9 cellular contexts compared by ENCODE assay signal in the genomic region with DNA sequence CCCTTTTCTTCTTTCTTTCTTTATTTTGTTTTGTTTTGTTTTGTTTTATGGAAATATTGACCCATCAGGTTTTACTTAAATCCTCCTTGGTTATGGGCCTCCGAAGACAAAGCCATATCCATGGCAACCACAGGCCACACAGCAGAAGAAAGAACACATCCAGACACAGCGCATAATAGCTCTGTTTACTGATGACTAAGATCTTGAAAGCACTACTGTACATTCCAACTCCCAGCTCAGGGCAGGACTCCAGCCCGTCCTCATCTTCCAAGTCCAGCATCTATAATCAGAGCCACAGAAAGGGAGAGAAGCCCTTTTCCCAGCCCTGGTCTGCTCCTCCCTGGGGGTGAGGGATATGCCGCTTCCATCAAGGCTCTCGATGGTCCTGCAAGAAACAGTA.
DNase-seq lines count a peak whose midpoint lies in the region; ATAC-seq and TF ChIP-seq lines count a peak whose summit lies in the region.
"Had no signal": no experiment of that assay in that cellular context is flagged by ENCODE, and none has a peak within 500 bp of the region (broad histone marks: within the 10 kb centered on the region; RNA-seq: fewer than 3 reads in every experiment).

No MANE protein-coding gene starts in this region.

- H3K9me3 ChIP-seq in tibial artery, result no peaks in the 10 kb centered on the region

- peaks cover 0 to 10% (median 1%) of the 10 kb centered on the region in 5 donors for H3K27me3 Mint-ChIP-seq in naive thymus-derived CD8-positive, alpha-beta T cell
- peaks cover 20% of the 10 kb centered on the region for H3K27me3 Mint-ChIP-seq in activated CD8-positive, alpha-beta memory T cell treated with anti-CD3 and anti-CD28 coated beads, Interleukin-2, amount 10 ng/mL, durations not matched to agents 7 days and 5 days

- H3K36me3 Mint-ChIP-seq in naive thymus-derived CD8-positive, alpha-beta T cell, result no peaks in the 10 kb centered on the region
- peaks cover under 1% of the 10 kb centered on the region for H3K36me3 Mint-ChIP-seq in activated CD8-positive, alpha-beta memory T cell treated with anti-CD3 and anti-CD28 coated beads, Interleukin-2, amount 10 ng/mL, durations not matched to agents 7 days and 5 days
- H3K36me3 Mint-ChIP-seq: memory B cell had no signal

- 59 to 65% methylated on average over 5 of the region's 5 CpGs for WGBS in lower leg skin, 2 donors

- H3K4me1 ChIP-seq in tibial artery, result peaks cover 0 to 59% (median 45%) of the 10 kb centered on the region in 4 donors

- no peak overlapping the region for H3K4me3 ChIP-seq in lower leg skin (ENCODE audit: low read depth, poor library complexity, severe bottlenecking)
- no peak overlapping the region for H3K4me3 ChIP-seq in tibial artery

- CTCF ChIA-PET in activated CD8-positive, alpha-beta memory T cell treated with anti-CD3 and anti-CD28 coated beads, Interleukin-2, amount 10 ng/mL, durations not matched to agents 7 days and 5 days (lab: Charles Lee), result no interaction called here

- H3K36me3 ChIP-seq in tibial artery, result no peaks in the 10 kb centered on the region

- no peak for TF ChIP-seq CTCF in lower leg skin (IDR thresholded peaks at IDR 0.05)
- TF ChIP-seq CTCF in tibial artery (IDR thresholded peaks at IDR 0.05), result no peak

- peaks cover 0 to 4% (median 0%) of the 10 kb centered on the region in 9 donors for H3K9me3 Mint-ChIP-seq in naive thymus-derived CD8-positive, alpha-beta T cell
- H3K9me3 Mint-ChIP-seq in activated CD8-positive, alpha-beta memory T cell treated with anti-CD3 and anti-CD28 coated beads, Interleukin-2, amount 10 ng/mL, durations not matched to agents 7 days and 5 days (ENCODE audit: low read depth), result no peaks in the 10 kb centered on the region
- H3K9me3 Mint-ChIP-seq: memory B cell had no signal

- H3K27ac Mint-ChIP-seq in naive thymus-derived CD8-positive, alpha-beta T cell, result no peak overlapping the region
- H3K27ac Mint-ChIP-seq in activated CD8-positive, alpha-beta memory T cell treated with anti-CD3 and anti-CD28 coated beads, Interleukin-2, amount 10 ng/mL, durations not matched to agents 7 days and 5 days, result no peak overlapping the region
- H3K27ac Mint-ChIP-seq: memory B cell had no signal

- no peak for ATAC-seq in naive thymus-derived CD8-positive, alpha-beta T cell
- ATAC-seq in activated CD8-positive, alpha-beta memory T cell treated with anti-CD3 and anti-CD28 coated beads, Interleukin-2, amount 10 ng/mL, durations not matched to agents 7 days and 5 days, result no peak

- POLR2A ChIA-PET in naive thymus-derived CD8-positive, alpha-beta T cell (lab: Charles Lee), result no interaction called here

- peak; percentile 95 for DNase-seq in LHCN-M2 (ENCODE audit: low read depth)
- DNase-seq in caudate nucleus (lab: John Stamatoyannopoulos, UW), result peak in 9 of 61 donors; percentile 1 to 38 (median 9)
- DNase-seq in lower leg skin (ENCODE audit: low spot score in 2 of 2), result peak; percentile 50 to 90
- DNase-seq in tibial artery, result peak in 1 of 2 donors; percentile 52
- DNase-seq in naive thymus-derived CD8-positive, alpha-beta T cell, result no peak
- DNase-seq in activated T-cell treated with anti-CD3 and anti-CD28 coated beads for 4 hours, result no peak
- DNase-seq in epidermal melanocyte (ENCODE audit: insufficient read length, low spot score), result no peak
- DNase-seq in activated CD8-positive, alpha-beta memory T cell treated with anti-CD3 and anti-CD28 coated beads, Interleukin-2, amount 10 ng/mL, durations not matched to agents 7 days and 5 days, result no peak

- H3K4me3 Mint-ChIP-seq in naive thymus-derived CD8-positive, alpha-beta T cell, result no peak overlapping the region
- H3K4me3 Mint-ChIP-seq in activated CD8-positive, alpha-beta memory T cell treated with anti-CD3 and anti-CD28 coated beads, Interleukin-2, amount 10 ng/mL, durations not matched to agents 7 days and 5 days, result no peak overlapping the region
- H3K4me3 Mint-ChIP-seq: memory B cell had no signal

- H3K27ac ChIP-seq in caudate nucleus (ENCODE audit: low read depth, low read length) (peak overlapping the region; percentile 40), tibial artery (peak overlapping the region; percentile 77 to 78)

- no peak for TF ChIP-seq POLR2A in lower leg skin (IDR thresholded peaks at IDR 0.05)

- no peaks in the 10 kb centered on the region for H3K27me3 ChIP-seq in tibial artery

- intact Hi-C loops in lower leg skin (cut with DNase I; ENCODE audit: low total_unique reads), result no loop called here
- intact Hi-C loops in tibial artery (cut with DNase I; ENCODE audit: low total_unique reads), result loop anchor here (10.0 kb wide), 1 partner anchor 330 kb away; a partner anchor contains a TSS

- peaks cover 0 to 4% (median under 1%) of the 10 kb centered on the region in 4 donors for H3K4me1 Mint-ChIP-seq in naive thymus-derived CD8-positive, alpha-beta T cell
- peaks cover 2% of the 10 kb centered on the region for H3K4me1 Mint-ChIP-seq in activated CD8-positive, alpha-beta memory T cell treated with anti-CD3 and anti-CD28 coated beads, Interleukin-2, amount 10 ng/mL, durations not matched to agents 7 days and 5 days
- H3K4me1 Mint-ChIP-seq: memory B cell had no signal

Comparison
In these comparisons a context has a peak if more than half of its experiments do, and no peak if none do; other contexts are left out.
1. DNase-seq: peak in LHCN-M2 (single experiment) and lower leg skin (2 of 2); none in naive thymus-derived CD8-positive, alpha-beta T cell (0 of 10), activated T-cell treated with anti-CD3 and anti-CD28 coated beads for 4 hours (single experiment), epidermal melanocyte (single experiment) and activated CD8-positive, alpha-beta memory T cell treated with anti-CD3 and anti-CD28 coated beads, Interleukin-2, amount 10 ng/mL, durations not matched to agents 7 days and 5 days (single experiment).